Comparison of ENCODE assay signal across 13 cellular contexts in genomic region chr6:47700051-47700450, GRCh38. TPM values are rescaled to one million over a fixed set of nuclear protein-coding genes. Genes with fewer than 3 reads are reported as not detected.
DNase-seq lines count a peak whose midpoint lies in the region; ATAC-seq, FAIRE-seq and TF ChIP-seq lines count a peak whose summit lies in the region.
"Had no signal": no experiment of that assay in that cellular context is flagged by ENCODE, and none has a peak within 500 bp of the region (broad histone marks: within the 10 kb centered on the region; RNA-seq: fewer than 3 reads in every experiment).

No MANE protein-coding gene starts in this region.

- no peak overlapping the region for H4K12ac ChIP-seq in trophoblast cell (ENCODE audit: low read depth, low read length)

- no peak overlapping the region for H3K27ac Mint-ChIP-seq in natural killer cell

- peak; percentile 19 for DNase-seq in EH (ENCODE audit: low read depth)
- DNase-seq in MG63: peak; percentile 69
- peak; percentile 99 for DNase-seq in epithelial cell of esophagus (ENCODE audit: low read depth)
- peak; percentile 84 to 89 for DNase-seq in trophoblast cell
- no peak for DNase-seq in HepG2 (ENCODE audit: low spot score)
- no peak for DNase-seq in COLO829 (ENCODE audit: low spot score)
- no peak for DNase-seq in natural killer cell
- DNase-seq: Kasumi-1, lower lobe of right lung, NCI-H774 had no signal

- no peak overlapping the region for H2AK5ac ChIP-seq in trophoblast cell (ENCODE audit: low read length)

- TF ChIP-seq POLR2A in HepG2 (IDR thresholded peaks at IDR 0.05; ENCODE audit: insufficient read depth in 1 of 2, low read depth in 2 of 2, low read length in 2 of 2): no peak

- ATAC-seq in HepG2 (no peak), natural killer cell (no peak), GM21367 (IDR thresholded peaks at IDR 0.05; ENCODE audit: unreplicated experiment) (no peak)

- CTCF ChIA-PET in HepG2 (lab: Yijun Ruan, JAX; ENCODE audit: low intra/inter-chr PET ratio, low total read pairs): no interaction called here

- no TSS peak for BruUV-seq in HepG2 (replicated peaks; lab: Mats Ljungman, UMichigan)

- H3K4ac ChIP-seq in trophoblast cell (ENCODE audit: low read depth, low read length): peak overlapping the region; percentile 52

- POLR2A ChIA-PET in HepG2 (lab: Yijun Ruan, JAX): no interaction called here

- H2AFZ ChIP-seq in trophoblast cell (ENCODE audit: insufficient read depth, low read length, poor library complexity) (no peak overlapping the region), HepG2 (ENCODE audit: low read length) (no peak overlapping the region)

- H3K14ac ChIP-seq in trophoblast cell (ENCODE audit: low read length): peak overlapping the region; percentile 32

- H3K79me2 ChIP-seq in trophoblast cell (ENCODE audit: control insufficient read depth, insufficient read depth, low read length, poor library complexity) (peaks cover 2% of the 10 kb centered on the region), HepG2 (ENCODE audit: insufficient read depth, low read length) (no peaks in the 10 kb centered on the region)

- peak overlapping the region; percentile 72 for H3K18ac ChIP-seq in trophoblast cell (ENCODE audit: low read length)

- no peaks in the 10 kb centered on the region for H3K36me3 Mint-ChIP-seq in natural killer cell

- in situ Hi-C loops in HepG2 (cut with HindIII; ENCODE audit: extremely low pct_ligation_motif_present, low pct_unique_long_range_greater_than_20kb): no loop called here

- H3K27me3 Mint-ChIP-seq in natural killer cell (ENCODE audit: low read depth in 2 of 2): no peaks in the 10 kb centered on the region

- TF ChIP-seq CTCF in epithelial cell of esophagus (IDR thresholded peaks at IDR 0.05; ENCODE audit: insufficient read depth, low read depth, low read length, missing control alignments) (no peak), HepG2 (CRISPR knock-in tag; IDR thresholded peaks at IDR 0.05) (no peak), natural killer cell (IDR thresholded peaks at IDR 0.05) (no peak)

- H3K9me3 ChIP-seq in MG63 (no peaks in the 10 kb centered on the region), trophoblast cell (ENCODE audit: insufficient read depth, low read depth, low read length) (no peaks in the 10 kb centered on the region), HepG2 (ENCODE audit: low read length) (no peaks in the 10 kb centered on the region)
- H3K9me3 ChIP-seq: lower lobe of right lung had no signal

- peak overlapping the region; percentile 51 for H2BK12ac ChIP-seq in trophoblast cell (ENCODE audit: low read length)

- FAIRE-seq in HepG2 (lab: Jason Lieb, UNC): no peak

- H3K27me3 ChIP-seq in MG63: no peaks in the 10 kb centered on the region
- no peaks in the 10 kb centered on the region for H3K27me3 ChIP-seq in trophoblast cell (ENCODE audit: insufficient read depth, low read length)
- peaks cover 0 to 2% of the 10 kb centered on the region in 2 experiments; a peak in 2 of 5 replicates for H3K27me3 ChIP-seq in HepG2 (ENCODE audit: control insufficient read depth in 1 of 2, insufficient read depth in 2 of 2, low read length in 2 of 2)

- peaks cover 8% of the 10 kb centered on the region for H3K79me1 ChIP-seq in trophoblast cell (ENCODE audit: low read length)

- peak overlapping the region; percentile 66 for H4K8ac ChIP-seq in trophoblast cell (ENCODE audit: low read depth, low read length)

- H3K4me3 Mint-ChIP-seq in natural killer cell: no peak overlapping the region

- TF ChIP-seq EP300 in HepG2 (IDR thresholded peaks at IDR 0.05; ENCODE audit: low read depth in 2 of 2, low read length in 2 of 2): no peak
- TF ChIP-seq EP300 in HepG2 (CRISPR knock-in tag; IDR thresholded peaks at IDR 0.05; ENCODE audit: borderline replicate concordance): no peak

- H4K91ac ChIP-seq in trophoblast cell (ENCODE audit: low read depth, low read length): peak overlapping the region; percentile 76

- H4K20me1 ChIP-seq in HepG2 (ENCODE audit: insufficient read depth, low read length): no peaks in the 10 kb centered on the region

- WGBS in trophoblast cell (ENCODE audit: extremely low coverage, insufficient coverage, insufficient read length): no CpG with 5 or more reads among the region's 5 CpGs
- WGBS in HepG2 (ENCODE audit: low lambda C conversion rate): 14% methylated on average over 5 of the region's 5 CpGs

- H2BK5ac ChIP-seq in trophoblast cell (ENCODE audit: low read depth, low read length, poor library complexity): peak overlapping the region; percentile 76

- H3K4me1 Mint-ChIP-seq in natural killer cell: no peaks in the 10 kb centered on the region

- no peak overlapping the region for H3K4me3 ChIP-seq in MG63
- H3K4me3 ChIP-seq in epithelial cell of esophagus (ENCODE audit: low read length): peak overlapping the region; percentile 65
- no peak overlapping the region for H3K4me3 ChIP-seq in trophoblast cell (ENCODE audit: low read depth, low read length)
- no peak overlapping the region for H3K4me3 ChIP-seq in HepG2 (replicated peaks in 1 of 3; ENCODE audit: insufficient read depth in 1 of 3, low read depth in 2 of 3, low read length in 3 of 3)
- H3K4me3 ChIP-seq: lower lobe of right lung had no signal

- H3K4me2 ChIP-seq in trophoblast cell (ENCODE audit: low read length) (no peak overlapping the region), HepG2 (ENCODE audit: low read depth, low read length) (no peak overlapping the region)

- H3K36me3 ChIP-seq in MG63 (no peaks in the 10 kb centered on the region), trophoblast cell (ENCODE audit: control insufficient read depth in 1 of 2, insufficient read depth in 2 of 2, low read length in 2 of 2) (no peaks in the 10 kb centered on the region), HepG2 (replicated peaks in 1 of 2; ENCODE audit: control insufficient read depth in 1 of 2, insufficient read depth in 2 of 2, low read length in 2 of 2) (no peaks in the 10 kb centered on the region)
- H3K36me3 ChIP-seq: lower lobe of right lung had no signal

- no peaks in the 10 kb centered on the region for H3K9me3 Mint-ChIP-seq in natural killer cell

- H3K23ac ChIP-seq in trophoblast cell (ENCODE audit: low read length): no peak overlapping the region

- H3K9ac ChIP-seq in trophoblast cell (ENCODE audit: low read length) (no peak overlapping the region), HepG2 (ENCODE audit: insufficient read depth, low read depth, low read length) (no peak overlapping the region)

- intact Hi-C loops in HepG2 (cut with micrococcal nuclease; ENCODE audit: unreplicated experiment): no loop called here
- intact Hi-C loops in natural killer cell (cut with micrococcal nuclease): no loop called here

- H3K27ac ChIP-seq in trophoblast cell (ENCODE audit: low read depth, low read length): peak overlapping the region; percentile 68
- no peak overlapping the region for H3K27ac ChIP-seq in HepG2 (ENCODE audit: extremely low read length, insufficient read depth, low read length)
- H3K27ac ChIP-seq: lower lobe of right lung had no signal

- peaks cover 9 to 16% of the 10 kb centered on the region in 2 experiments for H3K4me1 ChIP-seq in trophoblast cell (ENCODE audit: control insufficient read depth in 1 of 2, insufficient read depth in 2 of 2, low read length in 2 of 2)
- no peaks in the 10 kb centered on the region for H3K4me1 ChIP-seq in HepG2 (ENCODE audit: insufficient read depth, low read length)
- H3K4me1 ChIP-seq: lower lobe of right lung had no signal

- peak overlapping the region; percentile 75 for H2BK120ac ChIP-seq in trophoblast cell (ENCODE audit: insufficient read depth, low read length, poor library complexity)

- no peak for TF ChIP-seq RAD21 in HepG2 (CRISPR knock-in tag; IDR thresholded peaks at IDR 0.05)

TF ChIP-seq in HepG2, 621 proteins besides CTCF, POLR2A, EP300 and RAD21 (continues in another document):
- TF ChIP-seq, protein P1, sequence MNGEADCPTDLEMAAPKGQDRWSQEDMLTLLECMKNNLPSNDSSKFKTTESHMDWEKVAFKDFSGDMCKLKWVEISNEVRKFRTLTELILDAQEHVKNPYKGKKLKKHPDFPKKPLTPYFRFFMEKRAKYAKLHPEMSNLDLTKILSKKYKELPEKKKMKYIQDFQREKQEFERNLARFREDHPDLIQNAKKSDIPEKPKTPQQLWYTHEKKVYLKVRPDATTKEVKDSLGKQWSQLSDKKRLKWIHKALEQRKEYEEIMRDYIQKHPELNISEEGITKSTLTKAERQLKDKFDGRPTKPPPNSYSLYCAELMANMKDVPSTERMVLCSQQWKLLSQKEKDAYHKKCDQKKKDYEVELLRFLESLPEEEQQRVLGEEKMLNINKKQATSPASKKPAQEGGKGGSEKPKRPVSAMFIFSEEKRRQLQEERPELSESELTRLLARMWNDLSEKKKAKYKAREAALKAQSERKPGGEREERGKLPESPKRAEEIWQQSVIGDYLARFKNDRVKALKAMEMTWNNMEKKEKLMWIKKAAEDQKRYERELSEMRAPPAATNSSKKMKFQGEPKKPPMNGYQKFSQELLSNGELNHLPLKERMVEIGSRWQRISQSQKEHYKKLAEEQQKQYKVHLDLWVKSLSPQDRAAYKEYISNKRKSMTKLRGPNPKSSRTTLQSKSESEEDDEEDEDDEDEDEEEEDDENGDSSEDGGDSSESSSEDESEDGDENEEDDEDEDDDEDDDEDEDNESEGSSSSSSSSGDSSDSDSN (CRISPR knock-in tag; IDR thresholded peaks at IDR 0.05): no peak

RNA-seq across cellular contexts. Expression of gene ADGRF4, which starts 1.7 kb away (rescaled TPM):
- 0.79 and 2.2 TPM in 2 replicates for total RNA-seq in MG63 (2014; rRNA removed; shearing (Covaris generic); ENCODE audit: low replicate concordance)
- 3.2 and 4.3 TPM in 2 replicates for polyA plus RNA-seq in trophoblast cell (2013)
- total RNA-seq in HepG2 (2016; rRNA removed; fragmentation: Illumina TruSeq; extraction: Trizol): not detected in 2 replicates
- not detected in 2 replicates for total RNA-seq in HepG2 (2016; cell fraction: cytosol; rRNA removed; fragmentation: Illumina TruSeq; extraction: Trizol; ENCODE audit: low read depth)
- total RNA-seq in HepG2 (2016; cell fraction: insoluble cytoplasmic fraction; rRNA removed; fragmentation: Illumina TruSeq; extraction: Trizol): not detected in 2 replicates
- total RNA-seq in HepG2 (2016; cell fraction: membrane; rRNA removed; fragmentation: Illumina TruSeq; extraction: Trizol): not detected in 2 replicates
- not detected in 2 replicates for total RNA-seq in HepG2 (2016; cell fraction: nucleus; rRNA removed; fragmentation: Illumina TruSeq; extraction: Trizol)
- polyA plus RNA-seq in HepG2 (2011; rRNA removed): 0.01 TPM in 1 of 2 replicates, not detected in the other
- 0.01 TPM in 2 replicates for polyA plus RNA-seq in HepG2 (2011; cell fraction: cytosol; rRNA removed)
- not detected in 2 replicates for polyA plus RNA-seq in HepG2 (2011; cell fraction: nucleus; rRNA removed)
- polyA plus RNA-seq in HepG2 (2012): not detected in 2 replicates
- not detected in 2 replicates for polyA plus RNA-seq in HepG2 (2016; cell fraction: cytosol; fragmentation: Illumina TruSeq; extraction: Trizol; ENCODE audit: low read depth)
- polyA plus RNA-seq in HepG2 (2016; cell fraction: insoluble cytoplasmic fraction; fragmentation: Illumina TruSeq; extraction: Trizol; ENCODE audit: low read depth): not detected in 2 replicates
- polyA plus RNA-seq in HepG2 (2016; cell fraction: membrane; fragmentation: Illumina TruSeq; extraction: Trizol; ENCODE audit: low read depth): not detected in 2 replicates
- polyA plus RNA-seq in HepG2 (2016; cell fraction: nucleus; fragmentation: Illumina TruSeq; extraction: Trizol; ENCODE audit: insufficient read depth, low read depth): not detected in 2 replicates
- polyA minus RNA-seq in HepG2 (2011; rRNA and poly(A)+ RNA removed; ENCODE audit: low replicate concordance): 0.21 TPM in 1 of 2 replicates, not detected in the other
- not detected in 2 replicates for polyA minus RNA-seq in HepG2 (2011; cell fraction: cytosol; rRNA and poly(A)+ RNA removed)
- not detected in 2 replicates for polyA minus RNA-seq in HepG2 (2011; cell fraction: nucleus; rRNA and poly(A)+ RNA removed)
- not detected for total RNA-seq in natural killer cell
- total RNA-seq: lower lobe of right lung; pulmonary artery endothelial cell; T-helper 2 cell treated with Interferon-gamma antibody and Interleukin-4, amounts not matched to agents 100 ng/mL and 5 ng/mL, for 36 hours had no signal

Comparison
In these comparisons a context has a peak if more than half of its experiments do, and no peak if none do; other contexts are left out.
1. DNase-seq: peak in EH (single experiment), MG63 (single experiment), epithelial cell of esophagus (single experiment) and trophoblast cell (2 of 2); none in HepG2 (single experiment), COLO829 (single experiment) and natural killer cell (single experiment).